ENCODE assay signal across 23 cellular contexts in the genomic region with DNA sequence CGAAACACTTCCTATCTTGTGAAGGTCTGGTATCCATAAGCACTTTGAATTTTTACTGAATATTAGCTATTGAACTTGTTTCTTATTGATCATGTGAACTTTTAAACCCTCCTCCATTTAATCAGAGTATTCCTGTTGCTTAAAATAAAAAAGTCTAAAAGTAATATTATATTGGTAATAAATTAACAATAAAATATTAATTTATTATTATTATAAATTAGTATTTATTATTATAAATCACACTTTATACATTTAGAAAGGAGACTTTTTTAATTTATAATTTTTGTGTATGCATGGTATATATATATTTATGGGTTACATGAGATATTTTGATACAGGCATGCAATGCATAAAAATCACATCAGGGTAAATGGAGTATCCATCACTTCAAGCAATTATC.
"Had no signal": no experiment of that assay in that cellular context is flagged by ENCODE, and none has a peak within 500 bp of the region (broad histone marks: within the 10 kb centered on the region; RNA-seq: fewer than 3 reads in every experiment).

No MANE protein-coding gene starts in this region.

- DNase-seq: dermis blood vessel endothelial cell; dorsolateral prefrontal cortex; effector CD4-positive, alpha-beta T cell; effector memory CD4-positive, alpha-beta T cell; foreskin keratinocyte; gastrocnemius medialis; glutamatergic neuron; head of caudate nucleus; heart right ventricle; hypothalamus; immature natural killer cell; islet precursor cell; left cardiac atrium; left ventricle myocardium superior; lower lobe of right lung; mesenchymal stem cell; mucosa of descending colon; naive B cell; naive thymus-derived CD8-positive, alpha-beta T cell had no signal

- H3K4me1 ChIP-seq: esophagus muscularis mucosa, gastrocnemius medialis, heart right ventricle, lower lobe of right lung had no signal

- ATAC-seq: foreskin keratinocyte; gastrocnemius medialis; heart right ventricle; left cardiac atrium; left lobe of liver; left ventricle myocardium superior; lower lobe of right lung; mucosa of descending colon; naive thymus-derived CD8-positive, alpha-beta T cell had no signal

- H3K9me3 ChIP-seq: esophagus muscularis mucosa, gastrocnemius medialis, mucosa of descending colon had no signal

- H3K27ac ChIP-seq: coronary artery, dorsolateral prefrontal cortex, esophagus muscularis mucosa, foreskin keratinocyte, gastrocnemius medialis, heart right ventricle, lower lobe of right lung had no signal

- H3K36me3 ChIP-seq: esophagus muscularis mucosa, gastrocnemius medialis, heart right ventricle, lower lobe of right lung had no signal

- H3K27me3 ChIP-seq: dorsolateral prefrontal cortex, esophagus muscularis mucosa, foreskin keratinocyte, gastrocnemius medialis, heart right ventricle had no signal

- H3K4me3 ChIP-seq: coronary artery, dorsolateral prefrontal cortex, esophagus muscularis mucosa, gastrocnemius medialis, heart right ventricle, lower lobe of right lung, mucosa of descending colon had no signal

- FAIRE-seq: endothelial cell of umbilical vein had no signal
